In the genomic region with DNA sequence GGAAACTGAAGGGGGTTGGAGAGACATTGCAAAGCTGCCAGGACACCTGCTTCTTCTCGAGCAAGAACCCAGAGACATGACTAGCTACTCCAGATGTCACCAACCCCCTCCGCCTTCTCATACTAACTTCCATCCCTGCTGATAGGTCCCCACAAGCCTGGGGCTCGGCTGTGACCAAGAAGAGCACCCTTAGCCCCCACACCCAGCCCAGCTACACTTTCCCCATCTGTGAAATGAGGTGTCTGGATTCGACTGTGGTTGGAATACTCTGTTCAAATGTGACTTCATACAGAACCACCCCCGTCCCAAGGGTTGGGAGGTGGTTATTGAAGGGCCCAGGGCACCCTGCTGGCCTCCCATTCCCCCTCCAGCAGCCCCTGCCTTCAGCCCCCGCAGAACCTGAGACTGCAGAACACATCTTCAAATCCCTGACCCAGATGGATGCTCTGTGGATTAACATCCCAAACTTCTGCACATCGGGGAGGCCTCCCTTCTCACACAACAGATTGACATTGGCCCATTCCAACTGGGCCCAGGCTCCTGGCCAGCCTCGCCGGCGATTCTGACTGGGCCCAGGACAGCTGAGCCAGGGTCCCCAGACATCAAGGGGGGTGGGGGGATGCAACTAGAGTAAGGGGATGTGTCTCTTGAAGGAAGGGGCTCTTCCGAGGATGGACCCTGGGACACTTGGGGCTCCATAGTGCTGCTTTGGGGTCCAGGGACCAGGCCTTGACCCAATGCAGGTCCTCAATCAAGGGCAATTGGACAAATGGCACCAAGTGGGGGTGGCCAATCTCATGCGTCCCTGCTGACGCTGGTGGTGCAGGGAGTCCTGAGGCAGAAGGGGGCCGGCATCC, we compare ENCODE assay signal across 1 cellular context.
TF ChIP-seq lines count a peak whose summit lies in the region.

No MANE protein-coding gene starts in this region.

TF ChIP-seq in K562, 482 proteins besides CTCF, POLR2A, EP300 and RAD21:
- TF ChIP-seq JUNB (CRISPR knock-in tag; conservative IDR thresholded peaks at IDR 0.05): no peak
- TF ChIP-seq, protein P1, sequence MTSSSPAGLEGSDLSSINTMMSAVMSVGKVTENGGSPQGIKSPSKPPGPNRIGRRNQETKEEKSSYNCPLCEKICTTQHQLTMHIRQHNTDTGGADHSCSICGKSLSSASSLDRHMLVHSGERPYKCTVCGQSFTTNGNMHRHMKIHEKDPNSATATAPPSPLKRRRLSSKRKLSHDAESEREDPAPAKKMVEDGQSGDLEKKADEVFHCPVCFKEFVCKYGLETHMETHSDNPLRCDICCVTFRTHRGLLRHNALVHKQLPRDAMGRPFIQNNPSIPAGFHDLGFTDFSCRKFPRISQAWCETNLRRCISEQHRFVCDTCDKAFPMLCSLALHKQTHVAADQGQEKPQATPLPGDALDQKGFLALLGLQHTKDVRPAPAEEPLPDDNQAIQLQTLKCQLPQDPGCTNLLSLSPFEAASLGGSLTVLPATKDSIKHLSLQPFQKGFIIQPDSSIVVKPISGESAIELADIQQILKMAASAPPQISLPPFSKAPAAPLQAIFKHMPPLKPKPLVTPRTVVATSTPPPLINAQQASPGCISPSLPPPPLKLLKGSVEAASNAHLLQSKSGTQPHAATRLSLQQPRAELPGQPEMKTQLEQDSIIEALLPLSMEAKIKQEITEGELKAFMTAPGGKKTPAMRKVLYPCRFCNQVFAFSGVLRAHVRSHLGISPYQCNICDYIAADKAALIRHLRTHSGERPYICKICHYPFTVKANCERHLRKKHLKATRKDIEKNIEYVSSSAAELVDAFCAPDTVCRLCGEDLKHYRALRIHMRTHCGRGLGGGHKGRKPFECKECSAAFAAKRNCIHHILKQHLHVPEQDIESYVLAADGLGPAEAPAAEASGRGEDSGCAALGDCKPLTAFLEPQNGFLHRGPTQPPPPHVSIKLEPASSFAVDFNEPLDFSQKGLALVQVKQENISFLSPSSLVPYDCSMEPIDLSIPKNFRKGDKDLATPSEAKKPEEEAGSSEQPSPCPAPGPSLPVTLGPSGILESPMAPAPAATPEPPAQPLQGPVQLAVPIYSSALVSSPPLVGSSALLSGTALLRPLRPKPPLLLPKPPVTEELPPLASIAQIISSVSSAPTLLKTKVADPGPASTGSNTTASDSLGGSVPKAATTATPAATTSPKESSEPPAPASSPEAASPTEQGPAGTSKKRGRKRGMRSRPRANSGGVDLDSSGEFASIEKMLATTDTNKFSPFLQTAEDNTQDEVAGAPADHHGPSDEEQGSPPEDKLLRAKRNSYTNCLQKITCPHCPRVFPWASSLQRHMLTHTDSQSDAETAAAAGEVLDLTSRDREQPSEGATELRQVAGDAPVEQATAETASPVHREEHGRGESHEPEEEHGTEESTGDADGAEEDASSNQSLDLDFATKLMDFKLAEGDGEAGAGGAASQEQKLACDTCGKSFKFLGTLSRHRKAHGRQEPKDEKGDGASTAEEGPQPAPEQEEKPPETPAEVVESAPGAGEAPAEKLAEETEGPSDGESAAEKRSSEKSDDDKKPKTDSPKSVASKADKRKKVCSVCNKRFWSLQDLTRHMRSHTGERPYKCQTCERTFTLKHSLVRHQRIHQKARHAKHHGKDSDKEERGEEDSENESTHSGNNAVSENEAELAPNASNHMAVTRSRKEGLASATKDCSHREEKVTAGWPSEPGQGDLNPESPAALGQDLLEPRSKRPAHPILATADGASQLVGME (CRISPR knock-in tag; IDR thresholded peaks at IDR 0.05): no peak
- no peak for TF ChIP-seq HDGF (IDR thresholded peaks at IDR 0.05)
- TF ChIP-seq TARDBP (IDR thresholded peaks at IDR 0.05): no peak
- no peak for TF ChIP-seq U2AF1 (optimal IDR thresholded peaks at IDR 0.05; ENCODE audit: low read depth, low read length)
- TF ChIP-seq ZNF232 (CRISPR knock-in tag; IDR thresholded peaks at IDR 0.05): no peak
- TF ChIP-seq ZNF778 (CRISPR knock-in tag; IDR thresholded peaks at IDR 0.05): no peak
- TF ChIP-seq SRF (CRISPR knock-in tag; IDR thresholded peaks at IDR 0.05): no peak
- TF ChIP-seq ZNF436 (CRISPR knock-in tag; IDR thresholded peaks at IDR 0.05): no peak
- TF ChIP-seq ZNF3 (CRISPR knock-in tag; IDR thresholded peaks at IDR 0.05): no peak
- no peak for TF ChIP-seq PTBP1 (IDR thresholded peaks at IDR 0.05; ENCODE audit: low read depth, low read length)
- TF ChIP-seq, protein P2, sequence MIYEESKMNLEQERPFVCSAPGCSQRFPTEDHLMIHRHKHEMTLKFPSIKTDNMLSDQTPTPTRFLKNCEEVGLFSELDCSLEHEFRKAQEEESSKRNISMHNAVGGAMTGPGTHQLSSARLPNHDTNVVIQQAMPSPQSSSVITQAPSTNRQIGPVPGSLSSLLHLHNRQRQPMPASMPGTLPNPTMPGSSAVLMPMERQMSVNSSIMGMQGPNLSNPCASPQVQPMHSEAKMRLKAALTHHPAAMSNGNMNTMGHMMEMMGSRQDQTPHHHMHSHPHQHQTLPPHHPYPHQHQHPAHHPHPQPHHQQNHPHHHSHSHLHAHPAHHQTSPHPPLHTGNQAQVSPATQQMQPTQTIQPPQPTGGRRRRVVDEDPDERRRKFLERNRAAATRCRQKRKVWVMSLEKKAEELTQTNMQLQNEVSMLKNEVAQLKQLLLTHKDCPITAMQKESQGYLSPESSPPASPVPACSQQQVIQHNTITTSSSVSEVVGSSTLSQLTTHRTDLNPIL (CRISPR knock-in tag; IDR thresholded peaks at IDR 0.05): no peak
- no peak for TF ChIP-seq RBM34 (IDR thresholded peaks at IDR 0.05; ENCODE audit: borderline replicate concordance, insufficient read depth, low read length)
TF ChIP-seq in K562: peak in this region for 0.
